ENCODE assay signal across 1 cellular context in the genomic region with DNA sequence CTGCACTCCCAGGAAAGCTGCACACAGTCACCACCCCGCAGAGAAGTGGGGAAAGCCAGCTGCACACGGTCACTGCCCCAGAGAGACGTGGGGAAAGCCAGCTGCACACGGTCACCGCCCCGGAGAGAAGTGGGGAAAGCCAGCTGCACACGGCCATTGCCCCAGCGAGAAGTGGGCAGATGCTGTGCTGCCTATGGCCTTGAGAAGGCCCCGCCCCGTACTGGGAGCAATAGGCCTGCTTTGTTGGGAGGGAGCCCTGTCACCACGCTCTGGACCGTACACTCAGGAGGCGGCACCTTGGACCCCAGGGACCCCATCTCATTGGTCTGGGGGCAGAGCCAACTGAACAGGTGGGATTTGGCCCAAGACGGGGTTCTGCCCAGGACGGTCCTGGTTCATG.
TF ChIP-seq lines count a peak whose summit lies in the region.

No MANE protein-coding gene starts in this region.

TF ChIP-seq in HepG2, 621 proteins besides CTCF, POLR2A, EP300 and RAD21:
- TF ChIP-seq SMAD3 (CRISPR knock-in tag; IDR thresholded peaks at IDR 0.05), result no peak
- TF ChIP-seq ZKSCAN1 (IDR thresholded peaks at IDR 0.05; ENCODE audit: low read length), result no peak
- TF ChIP-seq, protein P1, sequence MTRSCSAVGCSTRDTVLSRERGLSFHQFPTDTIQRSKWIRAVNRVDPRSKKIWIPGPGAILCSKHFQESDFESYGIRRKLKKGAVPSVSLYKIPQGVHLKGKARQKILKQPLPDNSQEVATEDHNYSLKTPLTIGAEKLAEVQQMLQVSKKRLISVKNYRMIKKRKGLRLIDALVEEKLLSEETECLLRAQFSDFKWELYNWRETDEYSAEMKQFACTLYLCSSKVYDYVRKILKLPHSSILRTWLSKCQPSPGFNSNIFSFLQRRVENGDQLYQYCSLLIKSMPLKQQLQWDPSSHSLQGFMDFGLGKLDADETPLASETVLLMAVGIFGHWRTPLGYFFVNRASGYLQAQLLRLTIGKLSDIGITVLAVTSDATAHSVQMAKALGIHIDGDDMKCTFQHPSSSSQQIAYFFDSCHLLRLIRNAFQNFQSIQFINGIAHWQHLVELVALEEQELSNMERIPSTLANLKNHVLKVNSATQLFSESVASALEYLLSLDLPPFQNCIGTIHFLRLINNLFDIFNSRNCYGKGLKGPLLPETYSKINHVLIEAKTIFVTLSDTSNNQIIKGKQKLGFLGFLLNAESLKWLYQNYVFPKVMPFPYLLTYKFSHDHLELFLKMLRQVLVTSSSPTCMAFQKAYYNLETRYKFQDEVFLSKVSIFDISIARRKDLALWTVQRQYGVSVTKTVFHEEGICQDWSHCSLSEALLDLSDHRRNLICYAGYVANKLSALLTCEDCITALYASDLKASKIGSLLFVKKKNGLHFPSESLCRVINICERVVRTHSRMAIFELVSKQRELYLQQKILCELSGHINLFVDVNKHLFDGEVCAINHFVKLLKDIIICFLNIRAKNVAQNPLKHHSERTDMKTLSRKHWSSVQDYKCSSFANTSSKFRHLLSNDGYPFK (CRISPR knock-in tag; IDR thresholded peaks at IDR 0.05; ENCODE audit: borderline replicate concordance), result no peak
- 0 out of 2 replicates have a peak, but pooled peaks have one; percentile 24 for TF ChIP-seq SP5 (CRISPR knock-in tag; IDR thresholded peaks at IDR 0.05; ENCODE audit: borderline replicate concordance, low read depth)
- no peak for TF ChIP-seq LRRFIP1 (CRISPR knock-in tag; conservative IDR thresholded peaks at IDR 0.05)
- peak; percentile 18; the same call in 1 of the 2 replicates for TF ChIP-seq ZNF687 (CRISPR knock-in tag; IDR thresholded peaks at IDR 0.05)
